Comparison of ENCODE assay signal across 11 cellular contexts in genomic region chr17:35749560-35750412, GRCh38. TPM values are rescaled to one million over a fixed set of nuclear protein-coding genes. Genes with fewer than 3 reads are reported as not detected.
A peak's percentile ranks its signal among the peaks of the same experiment; 100 is the strongest.
DNase-seq lines count a peak whose midpoint lies in the region; ATAC-seq and TF ChIP-seq lines count a peak whose summit lies in the region.
"Had no signal": no experiment of that assay in that cellular context is flagged by ENCODE, and none has a peak within 500 bp of the region (broad histone marks: within the 10 kb centered on the region; RNA-seq: fewer than 3 reads in every experiment).

No MANE protein-coding gene starts in this region.

- DNase-seq in activated CD8-positive, alpha-beta memory T cell treated with anti-CD3 and anti-CD28 coated beads, Interleukin-2, amount 50 U/mL, for 48 hours, result peak; percentile 61
- no peak for DNase-seq in activated CD8-positive, alpha-beta memory T cell treated with anti-CD3 and anti-CD28 coated beads, Interleukin-2, amount 50 U/mL, for 4 hours
- DNase-seq in NT2/D1 (ENCODE audit: low read depth, low spot score), result no peak
- no peak for DNase-seq in fibroblast of lung (ENCODE audit: low read depth in 2 of 2)
- peak; percentile 38 for DNase-seq in stimulated activated CD8-positive, alpha-beta memory T cell treated with anti-CD3 and anti-CD28 coated beads, Interleukin-4, amount 100 ng/mL, for 48 hours
- no peak for DNase-seq in Calu3
- no peak for DNase-seq in AML-193 (lab: John Stamatoyannopoulos, UW)
- DNase-seq: kidney glomerular epithelial cell, PC-9 had no signal

- no TSS peak for BruUV-seq in Calu3 (replicated peaks; lab: Mats Ljungman, UMichigan)

- H4K20me1 ChIP-seq in fibroblast of lung (ENCODE audit: control insufficient read depth, extremely low read depth, insufficient read depth, low read length), result no peaks in the 10 kb centered on the region

- H3K36me3 Mint-ChIP-seq in Calu3 (ENCODE audit: insufficient read depth, unreplicated experiment), result peaks cover 15% of the 10 kb centered on the region

- CTCF ChIA-PET in Calu3 (lab: Charles Lee), result interaction anchor here (0.6 to 3.6 kb wide), 4 partner anchors 14 to 579 kb away, joined by 3 to 20 read pairs (median 6); partner anchors contain the start of gene TAF15

- no peak for TF ChIP-seq CTCF in fibroblast of lung (conservative IDR thresholded peaks at IDR 0.05 in 1 of 2, IDR thresholded peaks at IDR 0.05 in 1 of 2; ENCODE audit: low read depth in 1 of 2, low read length in 2 of 2)
- no peak for TF ChIP-seq CTCF in Calu3 (IDR thresholded peaks at IDR 0.05; ENCODE audit: unreplicated experiment)

- ATAC-seq in HG02759 (IDR thresholded peaks at IDR 0.05; ENCODE audit: unreplicated experiment), result no peak

- H3K4me1 ChIP-seq in NT2/D1 (ENCODE audit: insufficient read depth, insufficient read length) (peaks cover 12% of the 10 kb centered on the region), fibroblast of lung (ENCODE audit: control insufficient read depth, extremely low read depth, insufficient read depth, low read length) (no peaks in the 10 kb centered on the region)

- H3K79me2 ChIP-seq in fibroblast of lung (ENCODE audit: control insufficient read depth, insufficient read depth, low read length), result no peaks in the 10 kb centered on the region

- no peaks in the 10 kb centered on the region for H3K9me3 Mint-ChIP-seq in Calu3 (ENCODE audit: low read depth, unreplicated experiment)

- H3K9ac ChIP-seq in NT2/D1 (ENCODE audit: insufficient read length, low read depth), result peak overlapping the region; percentile 32
- no peak overlapping the region for H3K9ac ChIP-seq in fibroblast of lung (ENCODE audit: insufficient read depth, low read length)

- peak overlapping the region; percentile 15 for H3K4me2 ChIP-seq in fibroblast of lung (ENCODE audit: extremely low read depth, insufficient read depth, low read length)
- H3K4me2 ChIP-seq: PC-9 had no signal

- no peaks in the 10 kb centered on the region for H3K27me3 ChIP-seq in NT2/D1 (ENCODE audit: insufficient read depth, insufficient read length)
- H3K27me3 ChIP-seq in fibroblast of lung (ENCODE audit: control insufficient read depth, insufficient read depth, low read length), result peaks cover 31% of the 10 kb centered on the region

- H3K4me3 Mint-ChIP-seq in Calu3 (ENCODE audit: low read depth, unreplicated experiment), result no peak overlapping the region

- no peaks in the 10 kb centered on the region for H3K36me3 ChIP-seq in NT2/D1 (ENCODE audit: insufficient read depth, insufficient read length, low read length)
- no peaks in the 10 kb centered on the region for H3K36me3 ChIP-seq in fibroblast of lung (ENCODE audit: control insufficient read depth, insufficient read depth, low read length)

- intact Hi-C loops in Calu3 (cut with micrococcal nuclease; ENCODE audit: unreplicated experiment), result loop anchor here (5.0 to 10.0 kb wide), 2 partner anchors 435 to 577 kb away; no protein-coding TSS in a partner anchor

- no peak overlapping the region for H3K27ac Mint-ChIP-seq in Calu3 (ENCODE audit: unreplicated experiment)

- no peaks in the 10 kb centered on the region for H3K4me1 Mint-ChIP-seq in Calu3 (ENCODE audit: low read depth, unreplicated experiment)

- peaks cover 77% of the 10 kb centered on the region for H3K27me3 Mint-ChIP-seq in Calu3 (ENCODE audit: unreplicated experiment)

- H3K27ac ChIP-seq in fibroblast of lung (ENCODE audit: insufficient read depth, low read length), result no peak overlapping the region
- H3K27ac ChIP-seq: PC-9 had no signal

- H3K9me3 ChIP-seq in NT2/D1 (ENCODE audit: insufficient read depth, low read length) (no peaks in the 10 kb centered on the region), fibroblast of lung (ENCODE audit: control insufficient read depth, insufficient read depth, low read depth, low read length) (no peaks in the 10 kb centered on the region)

- no peak overlapping the region for H3K4me3 ChIP-seq in NT2/D1 (ENCODE audit: insufficient read length, low read depth)
- H3K4me3 ChIP-seq in fibroblast of lung (replicated peaks in 1 of 4; ENCODE audit: control extremely low read depth in 1 of 4, insufficient read depth in 1 of 4, low read depth in 3 of 4, low read length in 4 of 4), result peak overlapping the region in 1 of 4 experiments; percentile 20
- H3K4me3 ChIP-seq: PC-9 had no signal

- no peak overlapping the region for H2AFZ ChIP-seq in fibroblast of lung (ENCODE audit: low read length)
- H2AFZ ChIP-seq: PC-9 had no signal

RNA-seq across cellular contexts. Expression of gene GAS2L2, which starts 3.3 kb away (rescaled TPM):
- not detected in 2 replicates for total RNA-seq in fibroblast of lung
- polyA plus RNA-seq in fibroblast of lung, result not detected in 2 replicates
- polyA plus RNA-seq in fibroblast of lung (2012), result not detected in 2 replicates
- polyA minus RNA-seq in fibroblast of lung (ENCODE audit: low replicate concordance), result not detected in 2 replicates
- total RNA-seq in Calu3 (2022), result not detected in 2 replicates
- total RNA-seq: PC-9 had no signal

RNA-seq across cellular contexts. Expression of gene C17orf50, which starts 10.9 kb away (rescaled TPM):
- total RNA-seq in fibroblast of lung (not detected in 2 replicates), Calu3 (2022) (not detected in 2 replicates)
- not detected in 2 replicates for polyA plus RNA-seq in fibroblast of lung
- not detected in 2 replicates for polyA plus RNA-seq in fibroblast of lung (2012)
- not detected in 2 replicates for polyA minus RNA-seq in fibroblast of lung (ENCODE audit: low replicate concordance)
- total RNA-seq: HT1080, PC-9 had no signal

RNA-seq across cellular contexts. Expression of gene RASL10B, which starts 18.3 kb away (rescaled TPM):
- total RNA-seq in fibroblast of lung (1.5 and 4.1 TPM in 2 replicates), Calu3 (2022) (0.95 and 1.4 TPM in 2 replicates)
- 0.44 and 0.78 TPM in 2 replicates for polyA plus RNA-seq in fibroblast of lung
- 0.96 and 1.5 TPM in 2 replicates for polyA plus RNA-seq in fibroblast of lung (2012)
- polyA minus RNA-seq in fibroblast of lung (ENCODE audit: low replicate concordance), result 1.4 and 2.6 TPM in 2 replicates

RNA-seq across cellular contexts. Expression of gene MMP28, which starts 45.7 kb away (rescaled TPM):
- total RNA-seq in fibroblast of lung (2.8 and 4.6 TPM in 2 replicates), Calu3 (2022) (not detected in 2 replicates)
- 0.49 and 1.1 TPM in 2 replicates for polyA plus RNA-seq in fibroblast of lung
- polyA plus RNA-seq in fibroblast of lung (2012), result 0.46 and 0.58 TPM in 2 replicates
- polyA minus RNA-seq in fibroblast of lung (ENCODE audit: low replicate concordance), result not detected in 2 replicates

RNA-seq across cellular contexts. Expression of gene TAF15, which starts 59.5 kb away (rescaled TPM):
- 57.8 and 84.1 TPM in 2 replicates for total RNA-seq in fibroblast of lung
- polyA plus RNA-seq in fibroblast of lung, result 22.9 and 30.5 TPM in 2 replicates
- polyA plus RNA-seq in fibroblast of lung (2012), result 144 and 199 TPM in 2 replicates
- 37.2 and 39.4 TPM in 2 replicates for polyA minus RNA-seq in fibroblast of lung (ENCODE audit: low replicate concordance)
- total RNA-seq in Calu3 (2022), result 284 and 286 TPM in 2 replicates

Comparison
In these comparisons a context has a peak if more than half of its experiments do, and no peak if none do; other contexts are left out.
1. DNase-seq: peak in activated CD8-positive, alpha-beta memory T cell treated with anti-CD3 and anti-CD28 coated beads, Interleukin-2, amount 50 U/mL, for 48 hours (single experiment) and stimulated activated CD8-positive, alpha-beta memory T cell treated with anti-CD3 and anti-CD28 coated beads, Interleukin-4, amount 100 ng/mL, for 48 hours (single experiment); none in activated CD8-positive, alpha-beta memory T cell treated with anti-CD3 and anti-CD28 coated beads, Interleukin-2, amount 50 U/mL, for 4 hours (single experiment), NT2/D1 (single experiment), fibroblast of lung (0 of 2), Calu3 (single experiment) and AML-193 (0 of 2).